19 cellular contexts compared by ENCODE assay signal in the genomic region with DNA sequence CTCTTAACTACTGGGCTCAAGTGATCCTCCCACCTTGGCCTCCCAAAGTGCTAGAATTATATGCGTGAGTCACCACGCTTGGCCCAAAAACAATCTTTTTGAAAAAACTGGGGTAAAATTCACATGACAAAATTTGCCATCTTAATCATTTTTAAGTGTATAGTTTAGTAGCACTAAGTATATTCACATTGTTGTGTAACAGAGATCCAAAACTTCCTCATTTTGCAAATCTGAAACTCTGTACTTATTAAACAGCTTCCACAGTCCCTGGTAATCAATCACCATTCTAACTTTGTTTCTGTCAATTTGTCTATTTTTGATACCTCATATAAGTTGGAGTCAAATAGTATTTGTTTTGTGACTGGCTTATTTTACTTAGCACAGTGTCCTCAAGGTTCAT. TPM values are rescaled to one million over a fixed set of nuclear protein-coding genes. Genes with fewer than 3 reads are reported as not detected.
DNase-seq lines count a peak whose midpoint lies in the region; ATAC-seq and TF ChIP-seq lines count a peak whose summit lies in the region.
"Had no signal": no experiment of that assay in that cellular context is flagged by ENCODE, and none has a peak within 500 bp of the region (broad histone marks: within the 10 kb centered on the region; RNA-seq: fewer than 3 reads in every experiment).

No MANE protein-coding gene starts in this region.

- H3K27me3 Mint-ChIP-seq in activated naive CD8-positive, alpha-beta T cell, result no peaks in the 10 kb centered on the region
- no peaks in the 10 kb centered on the region for H3K27me3 Mint-ChIP-seq in activated naive CD8-positive, alpha-beta T cell treated with anti-CD3 and anti-CD28 coated beads, Interleukin-2, amount 50 U/mL, for 24 hours
- H3K27me3 Mint-ChIP-seq in Calu3 (ENCODE audit: unreplicated experiment), result no peaks in the 10 kb centered on the region

- CTCF ChIA-PET in Calu3 (lab: Charles Lee), result no interaction called here

- H3K9me3 ChIP-seq in left lung (no peaks in the 10 kb centered on the region), thyroid gland (no peaks in the 10 kb centered on the region)

- TF ChIP-seq CTCF in left lung (IDR thresholded peaks at IDR 0.05), result no peak
- no peak for TF ChIP-seq CTCF in thyroid gland (IDR thresholded peaks at IDR 0.05)
- TF ChIP-seq CTCF in Calu3 (IDR thresholded peaks at IDR 0.05; ENCODE audit: unreplicated experiment), result no peak

- intact Hi-C loops in left lung (cut with DNase I) (no loop called here), thyroid gland (cut with DNase I) (no loop called here), Calu3 (cut with micrococcal nuclease; ENCODE audit: unreplicated experiment) (no loop called here)

- H3K4me1 ChIP-seq in left lung, result peaks cover 31 to 92% of the 10 kb centered on the region in 2 donors
- H3K4me1 ChIP-seq in thyroid gland, result peaks cover 33 to 65% of the 10 kb centered on the region in 2 donors

- H3K4me3 Mint-ChIP-seq in activated naive CD8-positive, alpha-beta T cell, result no peak overlapping the region
- H3K4me3 Mint-ChIP-seq in activated naive CD8-positive, alpha-beta T cell treated with anti-CD3 and anti-CD28 coated beads, Interleukin-2, amount 50 U/mL, for 24 hours, result no peak overlapping the region
- H3K4me3 Mint-ChIP-seq in Calu3 (ENCODE audit: low read depth, unreplicated experiment), result no peak overlapping the region
- H3K4me3 Mint-ChIP-seq: activated T-cell treated with anti-CD3 and anti-CD28 coated beads, Interleukin-2, amount 50 U/mL, for 4 hours had no signal

- no TSS peak for BruUV-seq in Calu3 (replicated peaks; lab: Mats Ljungman, UMichigan)

- 92 to 94% methylated on average over 2 of the region's 2 CpGs for WGBS in thyroid gland, 2 donors

- DNase-seq in activated naive CD8-positive, alpha-beta T cell treated with anti-CD3 and anti-CD28 coated beads, Interleukin-2, amount 50 U/mL, for 24 hours, result no peak
- peak; percentile 61 for DNase-seq in NOMO-1 treated with dmso at 0.1 percent for 144 hours (lab: John Stamatoyannopoulos, UW; ENCODE audit: unreplicated experiment)
- DNase-seq in left lung, result no peak
- no peak for DNase-seq in thyroid gland
- no peak for DNase-seq in germinal center (ENCODE audit: low spot score)
- DNase-seq in HPDE6-E6E7 (ENCODE audit: extremely low spot score), result no peak
- no peak for DNase-seq in Calu3
- DNase-seq: activated CD4-positive, CD25-positive, alpha-beta regulatory T cell treated with anti-CD3 and anti-CD28 coated beads, Interleukin-2, amount 50 U/mL, for 72 hours; activated naive CD4-positive, alpha-beta T cell treated with Interleukin-2 at 50 U/mL for 16 hours; activated T-cell treated with anti-CD3 and anti-CD28 coated beads, Interleukin-2, amount 50 U/mL, for 4 hours; amygdala; C1 segment of cervical spinal cord; glutamatergic neuron; GM23248; NCI-H1694; NCI-H69 had no signal

- H3K27ac ChIP-seq in left lung, result peak overlapping the region; percentile 20 to 42
- peak overlapping the region in 2 of 3 donors; percentile 29 to 96 for H3K27ac ChIP-seq in thyroid gland
- H3K27ac ChIP-seq: cardiac muscle cell, GM23248 had no signal

- peaks cover 3% of the 10 kb centered on the region for H3K9me3 Mint-ChIP-seq in activated naive CD8-positive, alpha-beta T cell (ENCODE audit: low read depth)
- H3K9me3 Mint-ChIP-seq in activated naive CD8-positive, alpha-beta T cell treated with anti-CD3 and anti-CD28 coated beads, Interleukin-2, amount 50 U/mL, for 24 hours, result no peaks in the 10 kb centered on the region
- H3K9me3 Mint-ChIP-seq in Calu3 (ENCODE audit: low read depth, unreplicated experiment), result no peaks in the 10 kb centered on the region
- H3K9me3 Mint-ChIP-seq: activated T-cell treated with anti-CD3 and anti-CD28 coated beads, Interleukin-2, amount 50 U/mL, for 4 hours had no signal

- H3K4me3 ChIP-seq in left lung (no peak overlapping the region), thyroid gland (replicated peaks in 1 of 3) (no peak overlapping the region)
- H3K4me3 ChIP-seq: cardiac muscle cell, GM23248 had no signal

- H3K27me3 ChIP-seq in left lung (no peaks in the 10 kb centered on the region), thyroid gland (no peaks in the 10 kb centered on the region)
- H3K27me3 ChIP-seq: cardiac muscle cell had no signal

- H3K36me3 ChIP-seq in left lung (no peaks in the 10 kb centered on the region), thyroid gland (no peaks in the 10 kb centered on the region)
- H3K36me3 ChIP-seq: cardiac muscle cell had no signal

- peak overlapping the region; percentile 54 for H3K27ac Mint-ChIP-seq in activated naive CD8-positive, alpha-beta T cell
- H3K27ac Mint-ChIP-seq in activated naive CD8-positive, alpha-beta T cell treated with anti-CD3 and anti-CD28 coated beads, Interleukin-2, amount 50 U/mL, for 24 hours, result no peak overlapping the region
- no peak overlapping the region for H3K27ac Mint-ChIP-seq in Calu3 (ENCODE audit: unreplicated experiment)

- peaks cover 3% of the 10 kb centered on the region for H3K36me3 Mint-ChIP-seq in activated naive CD8-positive, alpha-beta T cell
- peaks cover 7% of the 10 kb centered on the region for H3K36me3 Mint-ChIP-seq in activated naive CD8-positive, alpha-beta T cell treated with anti-CD3 and anti-CD28 coated beads, Interleukin-2, amount 50 U/mL, for 24 hours (ENCODE audit: low read depth)
- peaks cover 15% of the 10 kb centered on the region for H3K36me3 Mint-ChIP-seq in Calu3 (ENCODE audit: insufficient read depth, unreplicated experiment)

- H3K4me1 Mint-ChIP-seq in activated naive CD8-positive, alpha-beta T cell (ENCODE audit: low read depth), result peaks cover 72% of the 10 kb centered on the region
- peaks cover 55% of the 10 kb centered on the region for H3K4me1 Mint-ChIP-seq in activated naive CD8-positive, alpha-beta T cell treated with anti-CD3 and anti-CD28 coated beads, Interleukin-2, amount 50 U/mL, for 24 hours
- H3K4me1 Mint-ChIP-seq in Calu3 (ENCODE audit: low read depth, unreplicated experiment), result peaks cover 18% of the 10 kb centered on the region

- no peak for ATAC-seq in activated naive CD8-positive, alpha-beta T cell treated with anti-CD3 and anti-CD28 coated beads, Interleukin-2, amount 50 U/mL, for 24 hours
- ATAC-seq in left lung, result no peak
- ATAC-seq: activated T-cell treated with anti-CD3 and anti-CD28 coated beads, Interleukin-2, amount 50 U/mL, for 4 hours; Panc1 had no signal

- TF ChIP-seq POLR2A in thyroid gland (IDR thresholded peaks at IDR 0.05), result no peak

RNA-seq across cellular contexts. Expression of gene SNX1, which starts 5.2 kb away (rescaled TPM):
- total RNA-seq in left lung (100 to 1,000 TPM; 150 to 160 TPM), thyroid gland (100 to 1,000 TPM; 184 to 348 (median 211) TPM), Calu3 (2022) (108 and 119 TPM in 2 replicates)

RNA-seq across cellular contexts. Expression of gene CIAO2A, which starts 7.4 kb away (rescaled TPM):
- total RNA-seq in left lung (10 to 100 TPM; 51.4 to 73.0 TPM), thyroid gland (100 to 1,000 TPM; 104 to 144 (median 129) TPM), Calu3 (2022) (73.2 and 86.0 TPM in 2 replicates)

RNA-seq across cellular contexts. Expression of gene SNX22, which starts 50.5 kb away (rescaled TPM):
- total RNA-seq in left lung, result 1 to 10 TPM; 6.2 to 7.4 TPM
- 100 to 1,000 TPM; 102 to 241 (median 123) TPM for total RNA-seq in thyroid gland
- 1.3 and 1.6 TPM in 2 replicates for total RNA-seq in Calu3 (2022)
- total RNA-seq: GM23248 had no signal

RNA-seq across cellular contexts. Expression of gene DAPK2, which starts 54.7 kb away (rescaled TPM):
- total RNA-seq in left lung, result 10 to 100 TPM; 23.8 to 59.3 TPM
- 100 to 1,000 TPM in 2 of 4 donors, 10 to 100 TPM in 2; 47.4 to 105 (median 78.7) TPM for total RNA-seq in thyroid gland
- 1.1 and 1.5 TPM in 2 replicates for total RNA-seq in Calu3 (2022)

Comparison
In these comparisons a context has a peak if more than half of its experiments do, and no peak if none do; other contexts are left out.
1. RNA of gene SNX22, which starts 50.5 kb away (total RNA-seq): 102 to 241 TPM in thyroid gland; 6.2 to 7.4 TPM in left lung and 1.3 to 1.6 TPM in Calu3; every median in the first group is over 10 times any median in the second.